ENCODE assay signal across 1 cellular context in the genomic region with DNA sequence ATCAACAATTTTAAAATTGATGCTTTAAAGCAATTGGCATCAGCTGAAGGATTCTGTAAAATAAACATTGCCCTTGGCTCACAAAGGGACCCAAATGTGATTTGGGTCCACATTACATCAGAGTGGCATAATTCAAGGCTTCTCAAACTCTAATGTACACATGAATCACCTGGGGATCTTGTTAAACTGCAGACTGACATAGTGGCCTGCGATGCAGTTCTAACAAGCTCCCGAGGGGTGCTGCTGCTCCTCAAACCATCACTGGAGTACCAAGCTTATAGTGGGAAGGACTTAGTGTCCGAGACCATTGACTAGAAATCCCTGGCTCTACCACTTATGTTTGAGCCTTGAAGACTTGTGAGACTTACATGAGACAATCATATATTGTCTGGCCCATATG.
TF ChIP-seq lines count a peak whose summit lies in the region.

No MANE protein-coding gene starts in this region.

TF ChIP-seq in GM23338, 12 proteins besides CTCF, POLR2A, EP300 and RAD21 (continued from another document):
- TF ChIP-seq EZH2 (IDR thresholded peaks at IDR 0.05; ENCODE audit: low read depth, unreplicated experiment) (no peak), JUNB (IDR thresholded peaks at IDR 0.05; ENCODE audit: unreplicated experiment) (no peak), POLR2AphosphoS5 (IDR thresholded peaks at IDR 0.05; ENCODE audit: low read depth) (no peak)
- TF ChIP-seq, protein P1, sequence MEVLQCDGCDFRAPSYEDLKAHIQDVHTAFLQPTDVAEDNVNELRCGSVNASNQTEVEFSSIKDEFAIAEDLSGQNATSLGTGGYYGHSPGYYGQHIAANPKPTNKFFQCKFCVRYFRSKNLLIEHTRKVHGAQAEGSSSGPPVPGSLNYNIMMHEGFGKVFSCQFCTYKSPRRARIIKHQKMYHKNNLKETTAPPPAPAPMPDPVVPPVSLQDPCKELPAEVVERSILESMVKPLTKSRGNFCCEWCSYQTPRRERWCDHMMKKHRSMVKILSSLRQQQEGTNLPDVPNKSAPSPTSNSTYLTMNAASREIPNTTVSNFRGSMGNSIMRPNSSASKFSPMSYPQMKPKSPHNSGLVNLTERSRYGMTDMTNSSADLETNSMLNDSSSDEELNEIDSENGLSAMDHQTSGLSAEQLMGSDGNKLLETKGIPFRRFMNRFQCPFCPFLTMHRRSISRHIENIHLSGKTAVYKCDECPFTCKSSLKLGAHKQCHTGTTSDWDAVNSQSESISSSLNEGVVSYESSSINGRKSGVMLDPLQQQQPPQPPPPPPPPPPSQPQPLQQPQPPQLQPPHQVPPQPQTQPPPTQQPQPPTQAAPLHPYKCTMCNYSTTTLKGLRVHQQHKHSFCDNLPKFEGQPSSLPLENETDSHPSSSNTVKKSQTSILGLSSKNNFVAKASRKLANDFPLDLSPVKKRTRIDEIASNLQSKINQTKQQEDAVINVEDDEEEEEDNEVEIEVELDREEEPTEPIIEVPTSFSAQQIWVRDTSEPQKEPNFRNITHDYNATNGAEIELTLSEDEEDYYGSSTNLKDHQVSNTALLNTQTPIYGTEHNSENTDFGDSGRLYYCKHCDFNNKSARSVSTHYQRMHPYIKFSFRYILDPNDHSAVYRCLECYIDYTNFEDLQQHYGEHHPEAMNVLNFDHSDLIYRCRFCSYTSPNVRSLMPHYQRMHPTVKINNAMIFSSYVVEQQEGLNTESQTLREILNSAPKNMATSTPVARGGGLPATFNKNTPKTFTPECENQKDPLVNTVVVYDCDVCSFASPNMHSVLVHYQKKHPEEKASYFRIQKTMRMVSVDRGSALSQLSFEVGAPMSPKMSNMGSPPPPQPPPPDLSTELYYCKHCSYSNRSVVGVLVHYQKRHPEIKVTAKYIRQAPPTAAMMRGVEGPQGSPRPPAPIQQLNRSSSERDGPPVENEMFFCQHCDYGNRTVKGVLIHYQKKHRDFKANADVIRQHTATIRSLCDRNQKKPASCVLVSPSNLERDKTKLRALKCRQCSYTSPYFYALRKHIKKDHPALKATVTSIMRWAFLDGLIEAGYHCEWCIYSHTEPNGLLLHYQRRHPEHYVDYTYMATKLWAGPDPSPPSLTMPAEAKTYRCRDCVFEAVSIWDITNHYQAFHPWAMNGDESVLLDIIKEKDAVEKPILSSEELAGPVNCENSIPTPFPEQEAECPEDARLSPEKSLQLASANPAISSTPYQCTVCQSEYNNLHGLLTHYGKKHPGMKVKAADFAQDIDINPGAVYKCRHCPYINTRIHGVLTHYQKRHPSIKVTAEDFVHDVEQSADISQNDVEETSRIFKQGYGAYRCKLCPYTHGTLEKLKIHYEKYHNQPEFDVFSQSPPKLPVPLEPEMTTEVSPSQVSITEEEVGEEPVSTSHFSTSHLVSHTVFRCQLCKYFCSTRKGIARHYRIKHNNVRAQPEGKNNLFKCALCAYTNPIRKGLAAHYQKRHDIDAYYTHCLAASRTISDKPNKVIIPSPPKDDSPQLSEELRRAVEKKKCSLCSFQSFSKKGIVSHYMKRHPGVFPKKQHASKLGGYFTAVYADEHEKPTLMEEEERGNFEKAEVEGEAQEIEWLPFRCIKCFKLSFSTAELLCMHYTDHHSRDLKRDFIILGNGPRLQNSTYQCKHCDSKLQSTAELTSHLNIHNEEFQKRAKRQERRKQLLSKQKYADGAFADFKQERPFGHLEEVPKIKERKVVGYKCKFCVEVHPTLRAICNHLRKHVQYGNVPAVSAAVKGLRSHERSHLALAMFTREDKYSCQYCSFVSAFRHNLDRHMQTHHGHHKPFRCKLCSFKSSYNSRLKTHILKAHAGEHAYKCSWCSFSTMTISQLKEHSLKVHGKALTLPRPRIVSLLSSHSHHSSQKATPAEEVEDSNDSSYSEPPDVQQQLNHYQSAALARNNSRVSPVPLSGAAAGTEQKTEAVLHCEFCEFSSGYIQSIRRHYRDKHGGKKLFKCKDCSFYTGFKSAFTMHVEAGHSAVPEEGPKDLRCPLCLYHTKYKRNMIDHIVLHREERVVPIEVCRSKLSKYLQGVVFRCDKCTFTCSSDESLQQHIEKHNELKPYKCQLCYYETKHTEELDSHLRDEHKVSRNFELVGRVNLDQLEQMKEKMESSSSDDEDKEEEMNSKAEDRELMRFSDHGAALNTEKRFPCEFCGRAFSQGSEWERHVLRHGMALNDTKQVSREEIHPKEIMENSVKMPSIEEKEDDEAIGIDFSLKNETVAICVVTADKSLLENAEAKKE (CRISPR knock-in tag; IDR thresholded peaks at IDR 0.05) = no peak
